Comparison of ENCODE assay signal across 15 cellular contexts in genomic region chr1:109241841-109242301, GRCh38. TPM values are rescaled to one million over a fixed set of nuclear protein-coding genes. Genes with fewer than 3 reads are reported as not detected.
DNase-seq lines count a peak whose midpoint lies in the region; ATAC-seq and TF ChIP-seq lines count a peak whose summit lies in the region.
"Had no signal": no experiment of that assay in that cellular context is flagged by ENCODE, and none has a peak within 500 bp of the region (broad histone marks: within the 10 kb centered on the region; RNA-seq: fewer than 3 reads in every experiment).

No MANE protein-coding gene starts in this region.

- H3K4me1 Mint-ChIP-seq in chondrocyte (ENCODE audit: low read depth): peaks cover 43% of the 10 kb centered on the region
- peaks cover 36% of the 10 kb centered on the region for H3K4me1 Mint-ChIP-seq in neural progenitor cell

- no peaks in the 10 kb centered on the region for H3K79me2 ChIP-seq in neural progenitor cell (ENCODE audit: low read depth)

- TF ChIP-seq CTCF in chondrocyte (IDR thresholded peaks at IDR 0.05) (no peak), neural progenitor cell (IDR thresholded peaks at IDR 0.05) (no peak)

- no peak overlapping the region for H2AFZ ChIP-seq in neural progenitor cell (replicated peaks)

- H3K9ac ChIP-seq in neural progenitor cell: no peak overlapping the region
- H3K9ac ChIP-seq: BLaER1 had no signal

- in situ Hi-C loops in G401 (cut with HindIII; ENCODE audit: low sequenced_read_pairs): no loop called here

- H3K27me3 Mint-ChIP-seq in chondrocyte (ENCODE audit: low read depth) (no peaks in the 10 kb centered on the region), neural progenitor cell (ENCODE audit: insufficient read depth, low read depth) (peaks cover 15% of the 10 kb centered on the region)
- H3K27me3 Mint-ChIP-seq: activated naive CD8-positive, alpha-beta T cell had no signal

- peaks cover 51% of the 10 kb centered on the region for H3K4me1 ChIP-seq in neural progenitor cell

- H3K36me3 Mint-ChIP-seq in chondrocyte (ENCODE audit: low read depth) (peaks cover 18% of the 10 kb centered on the region), neural progenitor cell (peaks cover 14% of the 10 kb centered on the region)
- H3K36me3 Mint-ChIP-seq: activated naive CD8-positive, alpha-beta T cell had no signal

- DNase-seq in G401 (ENCODE audit: low spot score) (peak; percentile 77), NCI-H2171 (lab: John Stamatoyannopoulos, UW) (peak; percentile 33), chondrocyte (ENCODE audit: low spot score) (no peak), neural progenitor cell (ENCODE audit: low spot score) (no peak)
- DNase-seq: heart right ventricle; stimulated activated CD4-positive, alpha-beta T cell treated with anti-CD3 and anti-CD28 coated beads, Interleukin-1b, Interleukin-23, amount 100 ng/mL, for 48 hours; transverse colon had no signal

- H3F3A ChIP-seq in neural progenitor cell (ENCODE audit: low read depth): peaks cover 52% of the 10 kb centered on the region

- no peaks in the 10 kb centered on the region for H3K9me3 Mint-ChIP-seq in chondrocyte (ENCODE audit: low read depth)
- no peaks in the 10 kb centered on the region for H3K9me3 Mint-ChIP-seq in neural progenitor cell

- peaks cover under 1% of the 10 kb centered on the region for H3K36me3 ChIP-seq in neural progenitor cell

- H3K27ac ChIP-seq in neural progenitor cell: no peak overlapping the region
- H3K27ac ChIP-seq: BLaER1, coronary artery, transverse colon had no signal

- H3K4me3 ChIP-seq in neural progenitor cell: no peak overlapping the region
- H3K4me3 ChIP-seq: BLaER1, coronary artery, MG63, transverse colon had no signal

- ATAC-seq in GM21737 (IDR thresholded peaks at IDR 0.05; ENCODE audit: unreplicated experiment): no peak
- no peak for ATAC-seq in HG03469 (IDR thresholded peaks at IDR 0.05; ENCODE audit: unreplicated experiment)
- ATAC-seq in HG03354 (IDR thresholded peaks at IDR 0.05; ENCODE audit: poor library complexity, severe bottlenecking, unreplicated experiment): no peak
- ATAC-seq: esophagus mucosa had no signal

- H3K9me3 ChIP-seq in neural progenitor cell (ENCODE audit: low read depth): no peaks in the 10 kb centered on the region
- H3K9me3 ChIP-seq: BLaER1, heart right ventricle, MG63, transverse colon had no signal

- peak overlapping the region; percentile 52 for H3K4me2 ChIP-seq in neural progenitor cell

- no peaks in the 10 kb centered on the region for H3K27me3 ChIP-seq in neural progenitor cell
- H3K27me3 ChIP-seq: MG63 had no signal

- H3K27ac Mint-ChIP-seq in chondrocyte (ENCODE audit: unreplicated experiment) (peak overlapping the region; percentile 72), neural progenitor cell (peak overlapping the region; percentile 18)

- H4K20me1 ChIP-seq in neural progenitor cell (ENCODE audit: low read depth): no peaks in the 10 kb centered on the region

- H3K4me3 Mint-ChIP-seq in chondrocyte (ENCODE audit: unreplicated experiment): no peak overlapping the region
- peak overlapping the region; percentile 51 for H3K4me3 Mint-ChIP-seq in neural progenitor cell
- H3K4me3 Mint-ChIP-seq: activated naive CD8-positive, alpha-beta T cell had no signal

RNA-seq across cellular contexts. Expression of gene CELSR2, which starts 7.5 kb away (rescaled TPM):
- 4.2 and 5.0 TPM in 2 replicates for total RNA-seq in G401 (2014; rRNA removed; shearing (Covaris generic))
- total RNA-seq in chondrocyte (8.6 to 10.3 TPM (median 9.9 TPM) in 3 replicates), neural progenitor cell (ENCODE audit: low replicate concordance) (11.1 and 26.5 TPM in 2 replicates)

RNA-seq across cellular contexts. Expression of gene SARS1, which starts 28.2 kb away (rescaled TPM):
- total RNA-seq in G401 (2014; rRNA removed; shearing (Covaris generic)): 205 and 214 TPM in 2 replicates
- 127 to 354 TPM (median 348 TPM) in 3 replicates for total RNA-seq in chondrocyte
- 118 and 128 TPM in 2 replicates for total RNA-seq in neural progenitor cell (ENCODE audit: low replicate concordance)

RNA-seq across cellular contexts. Expression of gene PSRC1, which starts 41.1 kb away (rescaled TPM):
- total RNA-seq in G401 (2014; rRNA removed; shearing (Covaris generic)): 46.8 and 58.2 TPM in 2 replicates
- total RNA-seq in chondrocyte (4.3 to 6.6 TPM (median 6.5 TPM) in 3 replicates), neural progenitor cell (ENCODE audit: low replicate concordance) (78.1 and 134 TPM in 2 replicates)

Comparison
In these comparisons a context has a peak if more than half of its experiments do, and no peak if none do; other contexts are left out.
1. DNase-seq: peak in G401 (single experiment) and NCI-H2171 (single experiment); none in chondrocyte (single experiment) and neural progenitor cell (single experiment).